ENCODE assay signal across 30 cellular contexts in genomic region chr4:38290914-38291313, GRCh38.
"Had no signal": no experiment of that assay in that cellular context is flagged by ENCODE, and none has a peak within 500 bp of the region (broad histone marks: within the 10 kb centered on the region; RNA-seq: fewer than 3 reads in every experiment).

No MANE protein-coding gene starts in this region.

- H3K27me3 ChIP-seq: ovary, right lobe of liver, sigmoid colon, suprapubic skin, testis, tibial artery, transverse colon, upper lobe of right lung, uterus had no signal

- H3K27ac ChIP-seq: ovary, parathyroid adenoma, psoas muscle, right lobe of liver, sigmoid colon, suprapubic skin, testis, tibial artery, transverse colon, upper lobe of right lung, uterus had no signal

- FAIRE-seq: small intestine had no signal

- H3K36me3 ChIP-seq: ovary, right lobe of liver, sigmoid colon, suprapubic skin, tibial artery, transverse colon, upper lobe of right lung, uterus had no signal

- ATAC-seq: naive thymus-derived CD8-positive, alpha-beta T cell; natural killer cell treated with Interleukin-12 subunit alpha and Interleukin-12 subunit beta and Interleukin-15 and Interleukin-18, amount 100 ng/mL, for 72 hours; psoas muscle; right cardiac atrium; right lobe of liver; stimulated activated effector memory CD8-positive, alpha-beta T cell treated with anti-CD3 and anti-CD28 coated beads, Interleukin-12 subunit alpha, Interleukin-12 subunit beta, amount 100 ng/mL, for 72 hours; stimulated activated naive CD8-positive, alpha-beta T cell treated with anti-CD3 and anti-CD28 coated beads, Interleukin-15, amount 100 ng/mL, for 72 hours; stimulated activated naive CD8-positive, alpha-beta T cell treated with anti-CD3 and anti-CD28 coated beads, Interleukin-15, Interleukin-2, amounts not matched to agents 100 U/mL and 50 U/mL, for 24 hours; upper lobe of right lung had no signal

- H3K4me3 Mint-ChIP-seq: naive thymus-derived CD8-positive, alpha-beta T cell; natural killer cell treated with Interleukin-12 subunit alpha and Interleukin-12 subunit beta and Interleukin-15 and Interleukin-18, amount 100 ng/mL, for 72 hours; nephron progenitor cell; neural crest cell; stimulated activated effector memory CD8-positive, alpha-beta T cell treated with anti-CD3 and anti-CD28 coated beads, Interleukin-12 subunit alpha, Interleukin-12 subunit beta, amount 100 ng/mL, for 72 hours; stimulated activated naive CD8-positive, alpha-beta T cell treated with anti-CD3 and anti-CD28 coated beads, Interleukin-15, amount 100 ng/mL, for 72 hours; type B pancreatic cell had no signal

- DNase-seq: naive thymus-derived CD8-positive, alpha-beta T cell; nephron progenitor cell; occipital lobe; ovary; posterior cingulate gyrus; psoas muscle; right cardiac atrium; right lobe of liver; sigmoid colon; small intestine; stimulated activated CD4-positive, alpha-beta T cell treated with anti-CD3 and anti-CD28 coated beads, Interleukin-15, amount 100 ng/mL, for 24 hours; stimulated activated CD4-positive, alpha-beta T cell treated with anti-CD3 and anti-CD28 coated beads, Interleukin-2, amount 100 ng/mL, for 24 hours; stimulated activated CD4-positive, alpha-beta T cell treated with anti-CD3 and anti-CD28 coated beads, Interleukin-2, amount 100 ng/mL, for 48 hours; stimulated activated CD4-positive, alpha-beta T cell treated with anti-CD3 and anti-CD28 coated beads, Interleukin-4, amount 100 ng/mL, for 24 hours; stimulated activated naive CD4-positive, alpha-beta T cell; stimulated activated naive CD8-positive, alpha-beta T cell treated with anti-CD3 and anti-CD28 coated beads, Interleukin-15, amount 100 ng/mL, for 72 hours; stimulated activated naive CD8-positive, alpha-beta T cell treated with anti-CD3 and anti-CD28 coated beads, Interleukin-15, Interleukin-2, amounts not matched to agents 100 U/mL and 50 U/mL, for 24 hours; substantia nigra; testis; tibial artery; transverse colon; upper lobe of right lung; uterus had no signal

- H2AFZ ChIP-seq: parathyroid adenoma had no signal

- H3K36me3 Mint-ChIP-seq: stimulated activated effector memory CD8-positive, alpha-beta T cell treated with anti-CD3 and anti-CD28 coated beads, Interleukin-12 subunit alpha, Interleukin-12 subunit beta, amount 100 ng/mL, for 72 hours; type B pancreatic cell had no signal

- H3K4me1 ChIP-seq: parathyroid adenoma, psoas muscle, right lobe of liver, sigmoid colon, suprapubic skin, testis, tibial artery, transverse colon, upper lobe of right lung, uterus had no signal

- H3K79me2 ChIP-seq: parathyroid adenoma had no signal

- H3K9ac ChIP-seq: parathyroid adenoma had no signal

- H3K9me3 ChIP-seq: ovary, right lobe of liver, sigmoid colon, suprapubic skin, testis had no signal

- H3K27me3 Mint-ChIP-seq: progenitor cell of endocrine pancreas, type B pancreatic cell had no signal

- H3K4me1 Mint-ChIP-seq: naive thymus-derived CD8-positive, alpha-beta T cell; stimulated activated effector memory CD8-positive, alpha-beta T cell treated with anti-CD3 and anti-CD28 coated beads, Interleukin-12 subunit alpha, Interleukin-12 subunit beta, amount 100 ng/mL, for 72 hours; stimulated activated naive CD8-positive, alpha-beta T cell treated with anti-CD3 and anti-CD28 coated beads, Interleukin-15, amount 100 ng/mL, for 72 hours had no signal

- H3K4me3 ChIP-seq: ovary, psoas muscle, right lobe of liver, sigmoid colon, suprapubic skin, testis, tibial artery, transverse colon, upper lobe of right lung, uterus had no signal

- H3K27ac Mint-ChIP-seq: natural killer cell treated with Interleukin-12 subunit alpha and Interleukin-12 subunit beta and Interleukin-15 and Interleukin-18, amount 100 ng/mL, for 72 hours; nephron progenitor cell; progenitor cell of endocrine pancreas; stimulated activated effector memory CD8-positive, alpha-beta T cell treated with anti-CD3 and anti-CD28 coated beads, Interleukin-12 subunit alpha, Interleukin-12 subunit beta, amount 100 ng/mL, for 72 hours; stimulated activated naive CD8-positive, alpha-beta T cell treated with anti-CD3 and anti-CD28 coated beads, Interleukin-15, amount 100 ng/mL, for 72 hours; type B pancreatic cell had no signal
